ENCODE assay signal across 8 cellular contexts in the genomic region with DNA sequence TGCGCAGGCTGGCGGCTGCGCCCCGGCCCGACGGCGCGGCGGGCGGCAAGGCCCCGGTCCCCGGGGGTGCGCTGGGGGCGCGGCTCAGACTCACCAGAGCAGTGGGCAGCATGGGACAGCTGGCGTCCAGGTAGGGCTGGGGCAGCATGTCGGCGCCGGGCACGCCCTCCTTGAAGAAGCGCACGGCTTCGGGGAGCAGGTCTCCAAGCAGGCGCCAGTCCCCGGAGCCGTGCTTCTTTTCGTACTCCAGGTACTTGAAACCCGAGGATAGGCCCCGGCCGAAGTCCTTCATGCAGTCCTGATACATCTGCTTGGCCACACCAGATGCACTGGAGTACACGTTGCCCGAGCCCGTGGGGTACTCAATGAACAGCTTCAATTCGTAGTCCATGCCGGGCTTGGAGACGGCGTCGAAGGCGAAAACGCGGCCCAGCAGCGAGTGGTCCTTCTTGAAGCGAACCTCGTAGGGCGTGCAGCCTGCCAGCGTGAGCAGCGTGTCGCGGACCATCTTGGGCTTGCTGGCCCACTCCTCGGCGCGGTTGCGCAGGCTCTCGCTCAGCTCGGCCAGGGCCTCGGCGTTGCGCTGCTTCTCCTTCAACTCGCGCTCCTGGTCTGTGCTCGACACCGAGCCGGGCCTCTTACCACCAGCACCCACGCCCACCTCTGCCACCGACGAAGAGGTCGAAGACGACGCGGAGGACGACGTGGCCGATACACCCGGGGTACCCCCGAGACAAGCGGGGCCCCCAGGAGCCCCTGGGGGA. TPM values are rescaled to one million over a fixed set of nuclear protein-coding genes. Genes with fewer than 3 reads are reported as not detected.
DNase-seq lines count a peak whose midpoint lies in the region; ATAC-seq and TF ChIP-seq lines count a peak whose summit lies in the region.

No MANE protein-coding gene starts in this region.

- peaks cover 60% of the 10 kb centered on the region for H3K4me1 Mint-ChIP-seq in activated CD8-positive, alpha-beta T cell treated with anti-CD3 and anti-CD28 coated beads for 36 hours (ENCODE audit: low read depth)
- H3K4me1 Mint-ChIP-seq in glutamatergic neuron (ENCODE audit: low read depth, unreplicated experiment): peaks cover 40% of the 10 kb centered on the region

- H3K4me3 Mint-ChIP-seq in activated CD8-positive, alpha-beta T cell treated with anti-CD3 and anti-CD28 coated beads for 36 hours: peak overlapping the region; percentile 97
- peak overlapping the region; percentile 79 for H3K4me3 Mint-ChIP-seq in glutamatergic neuron (ENCODE audit: unreplicated experiment)

- H3K27me3 ChIP-seq in psoas muscle (ENCODE audit: insufficient read depth in 3 of 3, low read length in 2 of 3): no peaks in the 10 kb centered on the region

- H3K4me1 ChIP-seq in psoas muscle: peaks cover 63% of the 10 kb centered on the region

- no peaks in the 10 kb centered on the region for H3K9me3 ChIP-seq in psoas muscle

- POLR2A ChIA-PET in activated CD8-positive, alpha-beta T cell treated with anti-CD3 and anti-CD28 coated beads for 36 hours (lab: Charles Lee): interaction anchor here (1.0 to 4.5 kb wide), 10 partner anchors 8 to 107 kb away, joined by 3 to 36 read pairs (median 5); no protein-coding TSS in a partner anchor

- peak overlapping the region; percentile 91 for H3K4me3 ChIP-seq in psoas muscle

- H3K27me3 Mint-ChIP-seq in activated CD8-positive, alpha-beta T cell treated with anti-CD3 and anti-CD28 coated beads for 36 hours: no peaks in the 10 kb centered on the region
- H3K27me3 Mint-ChIP-seq in glutamatergic neuron (ENCODE audit: unreplicated experiment): peaks cover 15% of the 10 kb centered on the region

- CTCF ChIA-PET in activated CD8-positive, alpha-beta T cell treated with anti-CD3 and anti-CD28 coated beads for 36 hours (lab: Charles Lee): interaction anchor here (0.9 to 4.8 kb wide), 7 partner anchors 14 to 150 kb away, joined by 3 to 36 read pairs (median 6); no protein-coding TSS in a partner anchor

- peak; percentile 44 for DNase-seq in stimulated activated CD4-positive, alpha-beta T cell treated with anti-CD3 and anti-CD28 coated beads, Interleukin-15, amount 100 ng/mL, for 24 hours
- no peak for DNase-seq in stimulated activated CD4-positive, alpha-beta T cell treated with anti-CD3 and anti-CD28 coated beads, Interleukin-2, amount 100 ng/mL, for 48 hours
- DNase-seq in activated CD8-positive, alpha-beta T cell treated with anti-CD3 and anti-CD28 coated beads for 36 hours: no peak
- no peak for DNase-seq in glutamatergic neuron
- peak; percentile 50 to 71 for DNase-seq in psoas muscle
- DNase-seq in GM13976 (ENCODE audit: low spot score): no peak

- peaks cover 0 to 20% of the 10 kb centered on the region in 2 donors for H3K36me3 ChIP-seq in psoas muscle (ENCODE audit: insufficient read depth in 1 of 2, low read depth in 1 of 2)

- no peaks in the 10 kb centered on the region for H3K9me3 Mint-ChIP-seq in activated CD8-positive, alpha-beta T cell treated with anti-CD3 and anti-CD28 coated beads for 36 hours
- H3K9me3 Mint-ChIP-seq in glutamatergic neuron (ENCODE audit: unreplicated experiment): peaks cover 20% of the 10 kb centered on the region

- no peak for ATAC-seq in activated CD8-positive, alpha-beta T cell treated with anti-CD3 and anti-CD28 coated beads for 36 hours
- ATAC-seq in psoas muscle (peak in 2 of 4 donors; percentile 7 to 18), GM19324 (IDR thresholded peaks at IDR 0.05; ENCODE audit: low FRiP score, unreplicated experiment) (no peak), HG03196 (IDR thresholded peaks at IDR 0.05; ENCODE audit: unreplicated experiment) (no peak)

- in situ Hi-C loops in GM13976 (cut with MboI; ENCODE audit: low sequenced_read_pairs, unreplicated experiment): loop anchor here (10.0 kb wide), 1 partner anchor 62 kb away; no protein-coding TSS in a partner anchor

- no peak for TF ChIP-seq CTCF in activated CD8-positive, alpha-beta T cell treated with anti-CD3 and anti-CD28 coated beads for 36 hours (IDR thresholded peaks at IDR 0.05)
- no peak for TF ChIP-seq CTCF in glutamatergic neuron (IDR thresholded peaks at IDR 0.05; ENCODE audit: partially characterized antibody, unreplicated experiment)
- no peak for TF ChIP-seq CTCF in psoas muscle (IDR thresholded peaks at IDR 0.05)
- no peak for TF ChIP-seq CTCF in GM13976 (IDR thresholded peaks at IDR 0.05; ENCODE audit: borderline replicate concordance, control extremely low read depth, extremely low read depth, insufficient read depth, missing control alignments)

- intact Hi-C loops in activated CD8-positive, alpha-beta T cell treated with anti-CD3 and anti-CD28 coated beads for 36 hours (cut with micrococcal nuclease): no loop called here
- intact Hi-C loops in psoas muscle (cut with DNase I): loop anchor here (2.0 to 10.0 kb wide), 4 partner anchors 41 to 112 kb away; no protein-coding TSS in a partner anchor

- WGBS in psoas muscle, 3 donors: 11 to 14% (median 12%) methylated on average over 66 to 76 of the region's 76 CpGs

- H3K36me3 Mint-ChIP-seq in activated CD8-positive, alpha-beta T cell treated with anti-CD3 and anti-CD28 coated beads for 36 hours (ENCODE audit: low read depth): peaks cover 27% of the 10 kb centered on the region
- H3K36me3 Mint-ChIP-seq in glutamatergic neuron (ENCODE audit: unreplicated experiment): no peaks in the 10 kb centered on the region

- peak overlapping the region; percentile 69 for H3K27ac Mint-ChIP-seq in activated CD8-positive, alpha-beta T cell treated with anti-CD3 and anti-CD28 coated beads for 36 hours
- peak overlapping the region; percentile 33 for H3K27ac Mint-ChIP-seq in glutamatergic neuron (ENCODE audit: unreplicated experiment)

- peak overlapping the region; percentile 100 for H3K27ac ChIP-seq in psoas muscle

RNA-seq across cellular contexts. Expression of a gene that starts 2.2 kb away (rescaled TPM):
- 10 to 100 TPM; 36.2 to 37.7 TPM for total RNA-seq in activated CD8-positive, alpha-beta T cell treated with anti-CD3 and anti-CD28 coated beads for 36 hours
- 23.3 TPM for total RNA-seq in glutamatergic neuron (ENCODE audit: unreplicated experiment)
- 10 to 100 TPM in 3 of 4 donors, 1 to 10 TPM in 1; 9.7 to 26.3 (median 21.7) TPM for total RNA-seq in psoas muscle
- 1 to 10 TPM; 3.8 to 9.5 (median 4.4) TPM for polyA plus RNA-seq in psoas muscle

Comparison
In these comparisons a context has a peak if more than half of its experiments do, and no peak if none do; other contexts are left out.
1. DNase-seq: peak in stimulated activated CD4-positive, alpha-beta T cell treated with anti-CD3 and anti-CD28 coated beads, Interleukin-15, amount 100 ng/mL, for 24 hours (single experiment) and psoas muscle (2 of 2); none in stimulated activated CD4-positive, alpha-beta T cell treated with anti-CD3 and anti-CD28 coated beads, Interleukin-2, amount 100 ng/mL, for 48 hours (0 of 2), activated CD8-positive, alpha-beta T cell treated with anti-CD3 and anti-CD28 coated beads for 36 hours (single experiment), glutamatergic neuron (single experiment) and GM13976 (single experiment).